Comparison of ENCODE assay signal across 2 cellular contexts in the genomic region with DNA sequence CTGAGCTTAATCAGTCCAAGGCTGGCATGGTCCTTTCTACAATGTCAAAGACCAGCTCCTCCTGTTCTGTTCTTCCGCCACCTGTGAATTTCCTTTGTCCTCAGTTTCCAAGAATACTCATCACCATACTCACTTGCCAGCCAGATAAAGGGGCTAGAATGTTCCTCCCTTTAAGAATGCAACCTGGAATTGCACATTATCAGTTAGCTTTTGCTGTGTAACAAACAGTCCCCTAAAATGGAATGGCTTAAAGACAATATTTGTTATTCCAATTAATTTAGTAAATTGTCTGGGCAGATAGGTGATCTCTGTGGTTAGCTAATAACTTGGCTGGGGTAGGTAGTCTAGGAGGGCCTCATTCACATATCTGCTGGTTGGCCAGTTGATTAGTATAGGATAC.
TF ChIP-seq lines count a peak whose summit lies in the region.

No MANE protein-coding gene starts in this region.

TF ChIP-seq in HCT116, 20 proteins besides CTCF, POLR2A, EP300 and RAD21:
- TF ChIP-seq CBX3 (IDR thresholded peaks at IDR 0.05; ENCODE audit: low read depth) = peak; percentile 44; the same call in 1 of the 2 replicates
- TF ChIP-seq JUND (IDR thresholded peaks at IDR 0.05) = no peak

TF ChIP-seq in K562, 482 proteins besides CTCF, POLR2A, EP300 and RAD21:
- no peak for TF ChIP-seq SREBF2 (CRISPR knock-in tag; IDR thresholded peaks at IDR 0.05)
- no peak for TF ChIP-seq RAD51 (IDR thresholded peaks at IDR 0.05; ENCODE audit: borderline replicate concordance, low read depth)
- TF ChIP-seq, protein P1, sequence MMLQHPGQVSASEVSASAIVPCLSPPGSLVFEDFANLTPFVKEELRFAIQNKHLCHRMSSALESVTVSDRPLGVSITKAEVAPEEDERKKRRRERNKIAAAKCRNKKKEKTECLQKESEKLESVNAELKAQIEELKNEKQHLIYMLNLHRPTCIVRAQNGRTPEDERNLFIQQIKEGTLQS (IDR thresholded peaks at IDR 0.05) = no peak
- TF ChIP-seq, protein P1 (CRISPR knock-in tag; conservative IDR thresholded peaks at IDR 0.05) = no peak
- TF ChIP-seq RBM25 (IDR thresholded peaks at IDR 0.05; ENCODE audit: low read depth, low read length, severe bottlenecking) = peak; percentile 83
- TF ChIP-seq GATAD2A (IDR thresholded peaks at IDR 0.05) = no peak
- no peak for TF ChIP-seq SAP30 (IDR thresholded peaks at IDR 0.05; ENCODE audit: borderline replicate concordance, insufficient read depth, low read depth, low read length, poor library complexity, severe bottlenecking)
- TF ChIP-seq FIP1L1 (IDR thresholded peaks at IDR 0.05; ENCODE audit: low read depth, low read length, poor library complexity, severe bottlenecking) = no peak
- no peak for TF ChIP-seq POLR2AphosphoS2 (IDR thresholded peaks at IDR 0.05; ENCODE audit: low read length)
- TF ChIP-seq TRIM28 (IDR thresholded peaks at IDR 0.05) = 0 out of 2 replicates have a peak, but pooled peaks have one; percentile 30
- TF ChIP-seq BCOR (IDR thresholded peaks at IDR 0.05) = peak; percentile 81
- no peak for TF ChIP-seq CEBPB (tag; IDR thresholded peaks at IDR 0.05)
- 0 out of 3 replicates have a peak, but pooled peaks of 1 of the 2 experiments have one; percentile 46 for TF ChIP-seq CBX3 (IDR thresholded peaks at IDR 0.05; ENCODE audit: borderline replicate concordance in 1 of 2, low read length in 2 of 2)
- TF ChIP-seq ZNF253 (CRISPR knock-in tag; conservative IDR thresholded peaks at IDR 0.05) = no peak
- TF ChIP-seq POLR2B (IDR thresholded peaks at IDR 0.05; ENCODE audit: low read depth, partially characterized antibody) = no peak
- no peak for TF ChIP-seq FOSL1 (tag; conservative IDR thresholded peaks at IDR 0.05)
- TF ChIP-seq CEBPG (CRISPR knock-in tag; IDR thresholded peaks at IDR 0.05) = no peak
- no peak for TF ChIP-seq CEBPG (tag; conservative IDR thresholded peaks at IDR 0.05 in 1 of 2, IDR thresholded peaks at IDR 0.05 in 1 of 2)
- peak; percentile 9 to 45; a peak in 1 of 4 replicates for TF ChIP-seq KDM1A (IDR thresholded peaks at IDR 0.05)
- TF ChIP-seq ASH1L (IDR thresholded peaks at IDR 0.05; ENCODE audit: borderline replicate concordance, low read depth, partially characterized antibody) = no peak
- no peak for TF ChIP-seq GTF2A2 (tag; IDR thresholded peaks at IDR 0.05)
